In the genomic region with DNA sequence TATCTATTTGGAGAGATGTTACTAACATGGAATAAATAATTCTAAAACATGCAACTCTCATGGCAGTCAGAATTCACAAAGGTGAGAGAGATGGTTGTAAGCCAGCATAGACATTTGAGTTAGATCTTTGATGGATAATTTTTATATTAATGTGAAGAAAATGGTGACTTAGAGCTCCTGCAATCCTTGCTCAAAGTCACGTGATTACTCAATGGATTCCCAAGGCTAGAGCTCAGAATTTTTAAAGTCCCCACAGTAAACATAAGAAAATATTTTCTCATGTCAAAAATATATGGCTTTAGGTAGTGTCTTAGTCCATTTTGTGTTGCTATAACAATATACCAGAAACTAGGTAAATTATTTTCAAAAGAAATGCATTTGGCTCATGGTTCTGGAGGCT, we compare ENCODE assay signal across 1 cellular context.
A peak's percentile ranks its signal among the peaks of the same experiment; 100 is the strongest.
TF ChIP-seq lines count a peak whose summit lies in the region.

No MANE protein-coding gene starts in this region.

TF ChIP-seq in HepG2, 621 proteins besides CTCF, POLR2A, EP300 and RAD21 (continued from another document):
- TF ChIP-seq, protein P1, sequence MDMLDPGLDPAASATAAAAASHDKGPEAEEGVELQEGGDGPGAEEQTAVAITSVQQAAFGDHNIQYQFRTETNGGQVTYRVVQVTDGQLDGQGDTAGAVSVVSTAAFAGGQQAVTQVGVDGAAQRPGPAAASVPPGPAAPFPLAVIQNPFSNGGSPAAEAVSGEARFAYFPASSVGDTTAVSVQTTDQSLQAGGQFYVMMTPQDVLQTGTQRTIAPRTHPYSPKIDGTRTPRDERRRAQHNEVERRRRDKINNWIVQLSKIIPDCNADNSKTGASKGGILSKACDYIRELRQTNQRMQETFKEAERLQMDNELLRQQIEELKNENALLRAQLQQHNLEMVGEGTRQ (IDR thresholded peaks at IDR 0.05; ENCODE audit: low read depth, low read length), result peak; percentile 66; the same call in 1 of the 2 replicates
- TF ChIP-seq, protein P1 (CRISPR knock-in tag; IDR thresholded peaks at IDR 0.05; ENCODE audit: borderline replicate concordance), result no peak
- TF ChIP-seq RAD51 (IDR thresholded peaks at IDR 0.05; ENCODE audit: borderline replicate concordance), result peak; percentile 89
- TF ChIP-seq ZNF776 (CRISPR knock-in tag; IDR thresholded peaks at IDR 0.05), result no peak
